Comparison of ENCODE assay signal across 8 cellular contexts in genomic region chr2:182980115-182980514, GRCh38. TPM values are rescaled to one million over a fixed set of nuclear protein-coding genes. Genes with fewer than 3 reads are reported as not detected.
DNase-seq lines count a peak whose midpoint lies in the region; ATAC-seq, FAIRE-seq and TF ChIP-seq lines count a peak whose summit lies in the region.

No MANE protein-coding gene starts in this region.

- intact Hi-C loops in esophagus squamous epithelium (cut with DNase I): no loop called here

- peak in 3 of 6 experiments; percentile 44 to 57 (median 52) for TF ChIP-seq CTCF in esophagus squamous epithelium (IDR thresholded peaks at IDR 0.05)

- H3K9me3 ChIP-seq in esophagus squamous epithelium: no peaks in the 10 kb centered on the region

- H3K27ac ChIP-seq in esophagus squamous epithelium: no peak overlapping the region

- DNase-seq in AG20443 (ENCODE audit: low spot score): peak; percentile 39
- peak; percentile 89 for DNase-seq in NCI-H2171 treated with DMSO at 0.1 percent for 48 hours (lab: John Stamatoyannopoulos, UW)
- DNase-seq in astrocyte of the hippocampus (ENCODE audit: low read depth, low spot score): peak; percentile 26
- DNase-seq in kidney tubule cell (ENCODE audit: low spot score): peak; percentile 58
- DNase-seq in esophagus squamous epithelium (lab: John Stamatoyannopoulos, UW): no peak
- no peak for DNase-seq in GM12891 (ENCODE audit: insufficient read length, low spot score)

- H3K4me1 ChIP-seq in esophagus squamous epithelium: no peaks in the 10 kb centered on the region

- no peak overlapping the region for H3K4me3 ChIP-seq in esophagus squamous epithelium

- FAIRE-seq in GM12891 (lab: Jason Lieb, UNC): no peak

- H3K27me3 ChIP-seq in esophagus squamous epithelium: no peaks in the 10 kb centered on the region

- peaks cover 0 to 95% (median 5%) of the 10 kb centered on the region in 3 donors for H3K36me3 ChIP-seq in esophagus squamous epithelium

- TF ChIP-seq POLR2A in esophagus squamous epithelium (IDR thresholded peaks at IDR 0.05) (no peak), GM12891 (IDR thresholded peaks at IDR 0.05; ENCODE audit: low read depth, low read length) (no peak)

- ATAC-seq in GM18907 (IDR thresholded peaks at IDR 0.05; ENCODE audit: unreplicated experiment) (peak; percentile 69), HG03159 (IDR thresholded peaks at IDR 0.05; ENCODE audit: unreplicated experiment) (peak; percentile 60)

TF ChIP-seq in GM12891, 5 proteins besides CTCF, POLR2A, EP300 and RAD21:
- TF ChIP-seq SPI1 (IDR thresholded peaks at IDR 0.05; ENCODE audit: low read depth, low read length): no peak
- no peak for TF ChIP-seq PAX5 (IDR thresholded peaks at IDR 0.05; ENCODE audit: insufficient read depth, low read length, severe bottlenecking)
- TF ChIP-seq POLR2AphosphoS5 (IDR thresholded peaks at IDR 0.05; ENCODE audit: low read depth, low read length): no peak
- TF ChIP-seq TAF1 (IDR thresholded peaks at IDR 0.05; ENCODE audit: low read depth, low read length): no peak
- TF ChIP-seq POU2F2 (IDR thresholded peaks at IDR 0.05; ENCODE audit: low read depth, low read length): no peak

RNA-seq across cellular contexts. Expression of gene NCKAP1, which starts 58.1 kb away (rescaled TPM):
- 100 to 1,000 TPM in 2 of 4 donors, 10 to 100 TPM in 2; 85.9 to 163 (median 117) TPM for total RNA-seq in esophagus squamous epithelium
- polyA plus RNA-seq in GM12891 (2012; ENCODE audit: low read depth, missing spikeins): 3.5 TPM

Comparison
In these comparisons a context has a peak if more than half of its experiments do, and no peak if none do; other contexts are left out.
1. DNase-seq: peak in AG20443 (single experiment), NCI-H2171 treated with DMSO at 0.1 percent for 48 hours (single experiment), astrocyte of the hippocampus (single experiment) and kidney tubule cell (single experiment); none in esophagus squamous epithelium (single experiment) and GM12891 (single experiment).